In the genomic region with DNA sequence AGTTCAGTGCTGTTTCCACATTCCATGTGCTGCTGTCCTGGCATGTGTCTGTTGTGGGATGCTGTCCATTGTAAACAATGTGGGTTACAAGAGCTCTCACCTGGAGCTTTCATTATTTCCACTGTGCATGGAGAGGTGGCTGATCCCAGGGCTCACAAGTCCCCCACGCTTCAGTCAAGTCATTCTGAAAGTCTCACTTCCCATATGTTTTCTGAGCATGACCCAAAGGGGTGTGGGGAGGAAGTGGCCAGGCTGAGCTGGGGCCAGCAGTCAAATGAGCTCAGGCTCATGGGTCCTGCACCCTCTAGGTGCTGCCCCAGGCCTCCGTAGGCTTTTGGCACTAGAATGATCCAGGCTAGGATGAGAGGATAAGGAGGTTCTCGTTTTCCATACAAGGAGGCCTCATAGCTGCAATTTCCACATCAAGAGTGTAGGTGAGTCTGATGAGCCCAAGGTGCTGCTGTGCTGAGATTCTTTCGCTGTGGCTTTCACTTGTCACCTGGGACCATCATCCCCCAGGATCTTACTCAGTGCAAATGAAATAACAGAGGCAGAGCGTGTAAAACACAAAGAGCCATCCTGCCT, we compare ENCODE assay signal across 1 cellular context.
TF ChIP-seq lines count a peak whose summit lies in the region.

No MANE protein-coding gene starts in this region.

TF ChIP-seq in GM12878, 131 proteins besides CTCF, POLR2A, EP300 and RAD21 (continued from another document and continues in another):
- TF ChIP-seq STAT1 (conservative IDR thresholded peaks at IDR 0.05) (no peak), SMAD1 (IDR thresholded peaks at IDR 0.05; ENCODE audit: low read depth, partially characterized antibody) (no peak), BACH1 (IDR thresholded peaks at IDR 0.05; ENCODE audit: borderline replicate concordance) (peak; percentile 94; the same call in 1 of the 2 replicates), LARP7 (IDR thresholded peaks at IDR 0.05) (no peak), CHD4 (IDR thresholded peaks at IDR 0.05) (no peak), GATAD2B (conservative IDR thresholded peaks at IDR 0.05; ENCODE audit: low read depth) (peak; percentile 96), MTA2 (IDR thresholded peaks at IDR 0.05; ENCODE audit: low read depth) (peak; percentile 89), MTA3 (IDR thresholded peaks at IDR 0.05; ENCODE audit: borderline replicate concordance, low read length) (no peak), SP1 (IDR thresholded peaks at IDR 0.05; ENCODE audit: low read depth, low read length) (peak; percentile 82), DPF2 (IDR thresholded peaks at IDR 0.05) (peak; percentile 99), TCF12 (IDR thresholded peaks at IDR 0.05; ENCODE audit: low read depth, low read length) (peak; percentile 80), STAT3 (IDR thresholded peaks at IDR 0.05; ENCODE audit: low read depth, low read length) (0 out of 2 replicates have a peak, but pooled peaks have one; percentile 11), JUNB (IDR thresholded peaks at IDR 0.05) (peak; percentile 98), CHD2 (IDR thresholded peaks at IDR 0.05; ENCODE audit: borderline replicate concordance, low read depth, low read length) (peak; percentile 83; the same call in 1 of the 2 replicates), RELA (IDR thresholded peaks at IDR 0.05; ENCODE audit: borderline replicate concordance, partially characterized antibody) (peak; percentile 52), SUZ12 (IDR thresholded peaks at IDR 0.05; ENCODE audit: unreplicated experiment) (no peak), SMC3 (IDR thresholded peaks at IDR 0.05; ENCODE audit: borderline replicate concordance, low read length) (0 out of 2 replicates have a peak, but pooled peaks have one; percentile 0), POLR2AphosphoS2 (IDR thresholded peaks at IDR 0.05; ENCODE audit: low read depth, low read length) (no peak), HCFC1 (IDR thresholded peaks at IDR 0.05; ENCODE audit: low read length) (no peak), CBX3 (IDR thresholded peaks at IDR 0.05; ENCODE audit: borderline replicate concordance, low read depth) (no peak), BMI1 (IDR thresholded peaks at IDR 0.05; ENCODE audit: borderline replicate concordance) (peak; percentile 69), ASH2L (IDR thresholded peaks at IDR 0.05; ENCODE audit: borderline replicate concordance, low read depth) (no peak)
- TF ChIP-seq, protein P1, sequence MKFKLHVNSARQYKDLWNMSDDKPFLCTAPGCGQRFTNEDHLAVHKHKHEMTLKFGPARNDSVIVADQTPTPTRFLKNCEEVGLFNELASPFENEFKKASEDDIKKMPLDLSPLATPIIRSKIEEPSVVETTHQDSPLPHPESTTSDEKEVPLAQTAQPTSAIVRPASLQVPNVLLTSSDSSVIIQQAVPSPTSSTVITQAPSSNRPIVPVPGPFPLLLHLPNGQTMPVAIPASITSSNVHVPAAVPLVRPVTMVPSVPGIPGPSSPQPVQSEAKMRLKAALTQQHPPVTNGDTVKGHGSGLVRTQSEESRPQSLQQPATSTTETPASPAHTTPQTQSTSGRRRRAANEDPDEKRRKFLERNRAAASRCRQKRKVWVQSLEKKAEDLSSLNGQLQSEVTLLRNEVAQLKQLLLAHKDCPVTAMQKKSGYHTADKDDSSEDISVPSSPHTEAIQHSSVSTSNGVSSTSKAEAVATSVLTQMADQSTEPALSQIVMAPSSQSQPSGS (IDR thresholded peaks at IDR 0.05; ENCODE audit: low read length): no peak
- TF ChIP-seq, protein P2, sequence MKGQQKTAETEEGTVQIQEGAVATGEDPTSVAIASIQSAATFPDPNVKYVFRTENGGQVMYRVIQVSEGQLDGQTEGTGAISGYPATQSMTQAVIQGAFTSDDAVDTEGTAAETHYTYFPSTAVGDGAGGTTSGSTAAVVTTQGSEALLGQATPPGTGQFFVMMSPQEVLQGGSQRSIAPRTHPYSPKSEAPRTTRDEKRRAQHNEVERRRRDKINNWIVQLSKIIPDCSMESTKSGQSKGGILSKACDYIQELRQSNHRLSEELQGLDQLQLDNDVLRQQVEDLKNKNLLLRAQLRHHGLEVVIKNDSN (IDR thresholded peaks at IDR 0.05; ENCODE audit: borderline replicate concordance, extremely low read length, insufficient read depth, low read depth, low read length): no peak
- TF ChIP-seq, protein P3, sequence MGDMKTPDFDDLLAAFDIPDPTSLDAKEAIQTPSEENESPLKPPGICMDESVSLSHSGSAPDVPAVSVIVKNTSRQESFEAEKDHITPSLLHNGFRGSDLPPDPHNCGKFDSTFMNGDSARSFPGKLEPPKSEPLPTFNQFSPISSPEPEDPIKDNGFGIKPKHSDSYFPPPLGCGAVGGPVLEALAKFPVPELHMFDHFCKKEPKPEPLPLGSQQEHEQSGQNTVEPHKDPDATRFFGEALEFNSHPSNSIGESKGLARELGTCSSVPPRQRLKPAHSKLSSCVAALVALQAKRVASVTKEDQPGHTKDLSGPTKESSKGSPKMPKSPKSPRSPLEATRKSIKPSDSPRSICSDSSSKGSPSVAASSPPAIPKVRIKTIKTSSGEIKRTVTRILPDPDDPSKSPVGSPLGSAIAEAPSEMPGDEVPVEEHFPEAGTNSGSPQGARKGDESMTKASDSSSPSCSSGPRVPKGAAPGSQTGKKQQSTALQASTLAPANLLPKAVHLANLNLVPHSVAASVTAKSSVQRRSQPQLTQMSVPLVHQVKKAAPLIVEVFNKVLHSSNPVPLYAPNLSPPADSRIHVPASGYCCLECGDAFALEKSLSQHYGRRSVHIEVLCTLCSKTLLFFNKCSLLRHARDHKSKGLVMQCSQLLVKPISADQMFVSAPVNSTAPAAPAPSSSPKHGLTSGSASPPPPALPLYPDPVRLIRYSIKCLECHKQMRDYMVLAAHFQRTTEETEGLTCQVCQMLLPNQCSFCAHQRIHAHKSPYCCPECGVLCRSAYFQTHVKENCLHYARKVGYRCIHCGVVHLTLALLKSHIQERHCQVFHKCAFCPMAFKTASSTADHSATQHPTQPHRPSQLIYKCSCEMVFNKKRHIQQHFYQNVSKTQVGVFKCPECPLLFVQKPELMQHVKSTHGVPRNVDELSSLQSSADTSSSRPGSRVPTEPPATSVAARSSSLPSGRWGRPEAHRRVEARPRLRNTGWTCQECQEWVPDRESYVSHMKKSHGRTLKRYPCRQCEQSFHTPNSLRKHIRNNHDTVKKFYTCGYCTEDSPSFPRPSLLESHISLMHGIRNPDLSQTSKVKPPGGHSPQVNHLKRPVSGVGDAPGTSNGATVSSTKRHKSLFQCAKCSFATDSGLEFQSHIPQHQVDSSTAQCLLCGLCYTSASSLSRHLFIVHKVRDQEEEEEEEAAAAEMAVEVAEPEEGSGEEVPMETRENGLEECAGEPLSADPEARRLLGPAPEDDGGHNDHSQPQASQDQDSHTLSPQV (IDR thresholded peaks at IDR 0.05): no peak
- TF ChIP-seq, protein P4, sequence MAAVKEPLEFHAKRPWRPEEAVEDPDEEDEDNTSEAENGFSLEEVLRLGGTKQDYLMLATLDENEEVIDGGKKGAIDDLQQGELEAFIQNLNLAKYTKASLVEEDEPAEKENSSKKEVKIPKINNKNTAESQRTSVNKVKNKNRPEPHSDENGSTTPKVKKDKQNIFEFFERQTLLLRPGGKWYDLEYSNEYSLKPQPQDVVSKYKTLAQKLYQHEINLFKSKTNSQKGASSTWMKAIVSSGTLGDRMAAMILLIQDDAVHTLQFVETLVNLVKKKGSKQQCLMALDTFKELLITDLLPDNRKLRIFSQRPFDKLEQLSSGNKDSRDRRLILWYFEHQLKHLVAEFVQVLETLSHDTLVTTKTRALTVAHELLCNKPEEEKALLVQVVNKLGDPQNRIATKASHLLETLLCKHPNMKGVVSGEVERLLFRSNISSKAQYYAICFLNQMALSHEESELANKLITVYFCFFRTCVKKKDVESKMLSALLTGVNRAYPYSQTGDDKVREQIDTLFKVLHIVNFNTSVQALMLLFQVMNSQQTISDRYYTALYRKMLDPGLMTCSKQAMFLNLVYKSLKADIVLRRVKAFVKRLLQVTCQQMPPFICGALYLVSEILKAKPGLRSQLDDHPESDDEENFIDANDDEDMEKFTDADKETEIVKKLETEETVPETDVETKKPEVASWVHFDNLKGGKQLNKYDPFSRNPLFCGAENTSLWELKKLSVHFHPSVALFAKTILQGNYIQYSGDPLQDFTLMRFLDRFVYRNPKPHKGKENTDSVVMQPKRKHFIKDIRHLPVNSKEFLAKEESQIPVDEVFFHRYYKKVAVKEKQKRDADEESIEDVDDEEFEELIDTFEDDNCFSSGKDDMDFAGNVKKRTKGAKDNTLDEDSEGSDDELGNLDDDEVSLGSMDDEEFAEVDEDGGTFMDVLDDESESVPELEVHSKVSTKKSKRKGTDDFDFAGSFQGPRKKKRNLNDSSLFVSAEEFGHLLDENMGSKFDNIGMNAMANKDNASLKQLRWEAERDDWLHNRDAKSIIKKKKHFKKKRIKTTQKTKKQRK (IDR thresholded peaks at IDR 0.05; ENCODE audit: low read depth, low read length): no peak
- TF ChIP-seq, protein P5, sequence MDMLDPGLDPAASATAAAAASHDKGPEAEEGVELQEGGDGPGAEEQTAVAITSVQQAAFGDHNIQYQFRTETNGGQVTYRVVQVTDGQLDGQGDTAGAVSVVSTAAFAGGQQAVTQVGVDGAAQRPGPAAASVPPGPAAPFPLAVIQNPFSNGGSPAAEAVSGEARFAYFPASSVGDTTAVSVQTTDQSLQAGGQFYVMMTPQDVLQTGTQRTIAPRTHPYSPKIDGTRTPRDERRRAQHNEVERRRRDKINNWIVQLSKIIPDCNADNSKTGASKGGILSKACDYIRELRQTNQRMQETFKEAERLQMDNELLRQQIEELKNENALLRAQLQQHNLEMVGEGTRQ (IDR thresholded peaks at IDR 0.05; ENCODE audit: borderline replicate concordance, low read depth, low read length): no peak
- TF ChIP-seq, protein P6, sequence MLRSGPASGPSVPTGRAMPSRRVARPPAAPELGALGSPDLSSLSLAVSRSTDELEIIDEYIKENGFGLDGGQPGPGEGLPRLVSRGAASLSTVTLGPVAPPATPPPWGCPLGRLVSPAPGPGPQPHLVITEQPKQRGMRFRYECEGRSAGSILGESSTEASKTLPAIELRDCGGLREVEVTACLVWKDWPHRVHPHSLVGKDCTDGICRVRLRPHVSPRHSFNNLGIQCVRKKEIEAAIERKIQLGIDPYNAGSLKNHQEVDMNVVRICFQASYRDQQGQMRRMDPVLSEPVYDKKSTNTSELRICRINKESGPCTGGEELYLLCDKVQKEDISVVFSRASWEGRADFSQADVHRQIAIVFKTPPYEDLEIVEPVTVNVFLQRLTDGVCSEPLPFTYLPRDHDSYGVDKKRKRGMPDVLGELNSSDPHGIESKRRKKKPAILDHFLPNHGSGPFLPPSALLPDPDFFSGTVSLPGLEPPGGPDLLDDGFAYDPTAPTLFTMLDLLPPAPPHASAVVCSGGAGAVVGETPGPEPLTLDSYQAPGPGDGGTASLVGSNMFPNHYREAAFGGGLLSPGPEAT (IDR thresholded peaks at IDR 0.05; ENCODE audit: low read depth): peak; percentile 94
- TF ChIP-seq, protein P7, sequence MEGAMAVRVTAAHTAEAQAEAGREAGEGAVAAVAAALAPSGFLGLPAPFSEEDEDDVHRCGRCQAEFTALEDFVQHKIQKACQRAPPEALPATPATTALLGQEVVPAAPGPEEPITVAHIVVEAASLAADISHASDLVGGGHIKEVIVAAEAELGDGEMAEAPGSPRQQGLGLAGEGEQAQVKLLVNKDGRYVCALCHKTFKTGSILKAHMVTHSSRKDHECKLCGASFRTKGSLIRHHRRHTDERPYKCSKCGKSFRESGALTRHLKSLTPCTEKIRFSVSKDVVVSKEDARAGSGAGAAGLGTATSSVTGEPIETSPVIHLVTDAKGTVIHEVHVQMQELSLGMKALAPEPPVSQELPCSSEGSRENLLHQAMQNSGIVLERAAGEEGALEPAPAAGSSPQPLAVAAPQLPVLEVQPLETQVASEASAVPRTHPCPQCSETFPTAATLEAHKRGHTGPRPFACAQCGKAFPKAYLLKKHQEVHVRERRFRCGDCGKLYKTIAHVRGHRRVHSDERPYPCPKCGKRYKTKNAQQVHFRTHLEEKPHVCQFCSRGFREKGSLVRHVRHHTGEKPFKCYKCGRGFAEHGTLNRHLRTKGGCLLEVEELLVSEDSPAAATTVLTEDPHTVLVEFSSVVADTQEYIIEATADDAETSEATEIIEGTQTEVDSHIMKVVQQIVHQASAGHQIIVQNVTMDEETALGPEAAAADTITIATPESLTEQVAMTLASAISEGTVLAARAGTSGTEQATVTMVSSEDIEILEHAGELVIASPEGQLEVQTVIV (IDR thresholded peaks at IDR 0.05; ENCODE audit: borderline replicate concordance, partially characterized antibody): no peak
- TF ChIP-seq, protein P8, sequence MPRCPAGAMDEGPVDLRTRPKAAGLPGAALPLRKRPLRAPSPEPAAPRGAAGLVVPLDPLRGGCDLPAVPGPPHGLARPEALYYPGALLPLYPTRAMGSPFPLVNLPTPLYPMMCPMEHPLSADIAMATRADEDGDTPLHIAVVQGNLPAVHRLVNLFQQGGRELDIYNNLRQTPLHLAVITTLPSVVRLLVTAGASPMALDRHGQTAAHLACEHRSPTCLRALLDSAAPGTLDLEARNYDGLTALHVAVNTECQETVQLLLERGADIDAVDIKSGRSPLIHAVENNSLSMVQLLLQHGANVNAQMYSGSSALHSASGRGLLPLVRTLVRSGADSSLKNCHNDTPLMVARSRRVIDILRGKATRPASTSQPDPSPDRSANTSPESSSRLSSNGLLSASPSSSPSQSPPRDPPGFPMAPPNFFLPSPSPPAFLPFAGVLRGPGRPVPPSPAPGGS (IDR thresholded peaks at IDR 0.05; ENCODE audit: borderline replicate concordance, insufficient read depth, low read depth, low read length, poor library complexity, severe bottlenecking): peak; percentile 95
- TF ChIP-seq, protein P9, sequence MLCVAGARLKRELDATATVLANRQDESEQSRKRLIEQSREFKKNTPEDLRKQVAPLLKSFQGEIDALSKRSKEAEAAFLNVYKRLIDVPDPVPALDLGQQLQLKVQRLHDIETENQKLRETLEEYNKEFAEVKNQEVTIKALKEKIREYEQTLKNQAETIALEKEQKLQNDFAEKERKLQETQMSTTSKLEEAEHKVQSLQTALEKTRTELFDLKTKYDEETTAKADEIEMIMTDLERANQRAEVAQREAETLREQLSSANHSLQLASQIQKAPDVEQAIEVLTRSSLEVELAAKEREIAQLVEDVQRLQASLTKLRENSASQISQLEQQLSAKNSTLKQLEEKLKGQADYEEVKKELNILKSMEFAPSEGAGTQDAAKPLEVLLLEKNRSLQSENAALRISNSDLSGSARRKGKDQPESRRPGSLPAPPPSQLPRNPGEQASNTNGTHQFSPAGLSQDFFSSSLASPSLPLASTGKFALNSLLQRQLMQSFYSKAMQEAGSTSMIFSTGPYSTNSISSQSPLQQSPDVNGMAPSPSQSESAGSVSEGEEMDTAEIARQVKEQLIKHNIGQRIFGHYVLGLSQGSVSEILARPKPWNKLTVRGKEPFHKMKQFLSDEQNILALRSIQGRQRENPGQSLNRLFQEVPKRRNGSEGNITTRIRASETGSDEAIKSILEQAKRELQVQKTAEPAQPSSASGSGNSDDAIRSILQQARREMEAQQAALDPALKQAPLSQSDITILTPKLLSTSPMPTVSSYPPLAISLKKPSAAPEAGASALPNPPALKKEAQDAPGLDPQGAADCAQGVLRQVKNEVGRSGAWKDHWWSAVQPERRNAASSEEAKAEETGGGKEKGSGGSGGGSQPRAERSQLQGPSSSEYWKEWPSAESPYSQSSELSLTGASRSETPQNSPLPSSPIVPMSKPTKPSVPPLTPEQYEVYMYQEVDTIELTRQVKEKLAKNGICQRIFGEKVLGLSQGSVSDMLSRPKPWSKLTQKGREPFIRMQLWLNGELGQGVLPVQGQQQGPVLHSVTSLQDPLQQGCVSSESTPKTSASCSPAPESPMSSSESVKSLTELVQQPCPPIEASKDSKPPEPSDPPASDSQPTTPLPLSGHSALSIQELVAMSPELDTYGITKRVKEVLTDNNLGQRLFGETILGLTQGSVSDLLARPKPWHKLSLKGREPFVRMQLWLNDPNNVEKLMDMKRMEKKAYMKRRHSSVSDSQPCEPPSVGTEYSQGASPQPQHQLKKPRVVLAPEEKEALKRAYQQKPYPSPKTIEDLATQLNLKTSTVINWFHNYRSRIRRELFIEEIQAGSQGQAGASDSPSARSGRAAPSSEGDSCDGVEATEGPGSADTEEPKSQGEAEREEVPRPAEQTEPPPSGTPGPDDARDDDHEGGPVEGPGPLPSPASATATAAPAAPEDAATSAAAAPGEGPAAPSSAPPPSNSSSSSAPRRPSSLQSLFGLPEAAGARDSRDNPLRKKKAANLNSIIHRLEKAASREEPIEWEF (IDR thresholded peaks at IDR 0.05; ENCODE audit: insufficient replicate concordance, low read depth, low read length): no peak
